In genomic region chr7:151472644-151473380, GRCh38 we compare ENCODE assay signal across 9 cellular contexts. TPM values are rescaled to one million over a fixed set of nuclear protein-coding genes. Genes with fewer than 3 reads are reported as not detected.
A peak's percentile ranks its signal among the peaks of the same experiment; 100 is the strongest.
DNase-seq lines count a peak whose midpoint lies in the region; ATAC-seq, FAIRE-seq and TF ChIP-seq lines count a peak whose summit lies in the region.
"Had no signal": no experiment of that assay in that cellular context is flagged by ENCODE, and none has a peak within 500 bp of the region (broad histone marks: within the 10 kb centered on the region; RNA-seq: fewer than 3 reads in every experiment).

No MANE protein-coding gene starts in this region.

- H3K4me1 Mint-ChIP-seq in MCF 10A (ENCODE audit: insufficient read depth, unreplicated experiment) (peaks cover 16% of the 10 kb centered on the region), astrocyte (ENCODE audit: low read depth, unreplicated experiment) (peaks cover 6% of the 10 kb centered on the region)
- H3K4me1 Mint-ChIP-seq in stimulated activated naive B cell treated with anti-CD40 and anti-IgM and Interleukin-4, amounts not matched to agents 10 μg/mL and 1 μg/mL and 100 μg/mL, for 72 hours, result peaks cover 37 to 49% of the 10 kb centered on the region in 2 donors

- H3K4me1 ChIP-seq in mammary epithelial cell (ENCODE audit: insufficient read depth, low read length), result no peaks in the 10 kb centered on the region
- peaks cover 16% of the 10 kb centered on the region for H3K4me1 ChIP-seq in astrocyte (ENCODE audit: insufficient read depth, low read length)

- H3K79me2 ChIP-seq in mammary epithelial cell (ENCODE audit: insufficient read depth, low read length) (peaks cover 76% of the 10 kb centered on the region), astrocyte (ENCODE audit: insufficient read depth, low read length) (peaks cover 60% of the 10 kb centered on the region)

- POLR2A ChIA-PET in MCF 10A (lab: Yijun Ruan, JAX), result interaction anchor here (1.0 to 2.2 kb wide), 3 partner anchors 12 to 31 kb away, joined by 4 to 7 read pairs (median 4); no protein-coding TSS in a partner anchor

- H3K9ac ChIP-seq in mammary epithelial cell (ENCODE audit: insufficient read depth, low read length) (no peak overlapping the region), astrocyte (ENCODE audit: low read length) (peak overlapping the region; percentile 22)
- H3K9ac ChIP-seq: BLaER1 treated with 17β-estradiol and CSF1 and Interleukin-3, amounts not matched to agents 10 nM and 100 nM had no signal

- H3K27ac Mint-ChIP-seq in MCF 10A (ENCODE audit: low read depth, unreplicated experiment) (no peak overlapping the region), astrocyte (ENCODE audit: unreplicated experiment) (no peak overlapping the region)
- peak overlapping the region; percentile 94 for H3K27ac Mint-ChIP-seq in stimulated activated naive B cell treated with anti-CD40 and anti-IgM and Interleukin-4, amounts not matched to agents 10 μg/mL and 1 μg/mL and 100 μg/mL, for 72 hours

- no peak overlapping the region for H3K27ac ChIP-seq in mammary epithelial cell (ENCODE audit: insufficient read depth, low read depth, low read length)
- no peak overlapping the region for H3K27ac ChIP-seq in astrocyte (ENCODE audit: low read depth, low read length)
- H3K27ac ChIP-seq: BLaER1 treated with 17β-estradiol and CSF1 and Interleukin-3, amounts not matched to agents 10 nM and 100 nM had no signal

- BruUV-seq in mammary epithelial cell (replicated peaks; lab: Mats Ljungman, UMichigan), result no TSS peak
- BruUV-seq in MCF 10A (replicated peaks; lab: Mats Ljungman, UMichigan), result no TSS peak

- H3K9me3 ChIP-seq in mammary epithelial cell (replicated peaks; ENCODE audit: insufficient read depth, low read length) (no peaks in the 10 kb centered on the region), astrocyte (ENCODE audit: insufficient read depth, low read depth, low read length) (no peaks in the 10 kb centered on the region)

- H3K36me3 Mint-ChIP-seq in MCF 10A (ENCODE audit: insufficient read depth, unreplicated experiment) (peaks cover 62% of the 10 kb centered on the region), astrocyte (ENCODE audit: low read depth, unreplicated experiment) (peaks cover 35% of the 10 kb centered on the region)
- peaks cover 38 to 75% of the 10 kb centered on the region in 2 donors for H3K36me3 Mint-ChIP-seq in stimulated activated naive B cell treated with anti-CD40 and anti-IgM and Interleukin-4, amounts not matched to agents 10 μg/mL and 1 μg/mL and 100 μg/mL, for 72 hours

- H2AFZ ChIP-seq in mammary epithelial cell (ENCODE audit: low read depth, low read length), result no peak overlapping the region
- H2AFZ ChIP-seq in astrocyte (ENCODE audit: low read depth, low read length), result no peak overlapping the region

- in situ Hi-C loops in mammary epithelial cell (cut with MboI; ENCODE audit: low sequenced_read_pairs in 2 of 2), result no loop called here

- H3K9me3 Mint-ChIP-seq in MCF 10A (ENCODE audit: unreplicated experiment) (no peaks in the 10 kb centered on the region), astrocyte (ENCODE audit: unreplicated experiment) (no peaks in the 10 kb centered on the region)
- no peaks in the 10 kb centered on the region for H3K9me3 Mint-ChIP-seq in stimulated activated naive B cell treated with anti-CD40 and anti-IgM and Interleukin-4, amounts not matched to agents 10 μg/mL and 1 μg/mL and 100 μg/mL, for 72 hours

- H3K4me2 ChIP-seq in mammary epithelial cell (ENCODE audit: insufficient read depth, low read depth, low read length), result no peak overlapping the region
- peak overlapping the region; percentile 2 for H3K4me2 ChIP-seq in astrocyte (ENCODE audit: low read length)

- WGBS in mammary epithelial cell (ENCODE audit: low coverage, missing lambda C conversion rate), result 95% methylated on average over 17 of the region's 17 CpGs

- H4K20me1 ChIP-seq in mammary epithelial cell (ENCODE audit: insufficient read depth, low read length) (no peaks in the 10 kb centered on the region), astrocyte (ENCODE audit: insufficient read depth, low read length) (peaks cover 52% of the 10 kb centered on the region)

- TF ChIP-seq CTCF in mammary epithelial cell (conservative IDR thresholded peaks at IDR 0.05 in 1 of 2, IDR thresholded peaks at IDR 0.05 in 1 of 2; ENCODE audit: extremely low read depth in 1 of 2, insufficient read depth in 1 of 2, low read depth in 1 of 2, low read length in 2 of 2), result no peak
- no peak for TF ChIP-seq CTCF in MCF 10A (IDR thresholded peaks at IDR 0.05; ENCODE audit: unreplicated experiment)
- no peak for TF ChIP-seq CTCF in astrocyte (IDR thresholded peaks at IDR 0.05; ENCODE audit: insufficient read depth, low read depth, low read length)

- H3K4me3 ChIP-seq in mammary epithelial cell (replicated peaks in 1 of 3; ENCODE audit: insufficient read depth in 1 of 3, low read depth in 2 of 3, low read length in 3 of 3) (no peak overlapping the region), astrocyte (ENCODE audit: insufficient read depth, low read depth, low read length) (no peak overlapping the region)
- H3K4me3 ChIP-seq: BLaER1 treated with 17β-estradiol and CSF1 and Interleukin-3, amounts not matched to agents 10 nM and 100 nM had no signal

- dilution Hi-C loops in mammary epithelial cell (cut with HindIII; ENCODE audit: low sequenced_read_pairs), result no loop called here

- CTCF ChIA-PET in mammary epithelial cell (lab: Charles Lee; ENCODE audit: low non-redundant PET), result no interaction called here
- CTCF ChIA-PET in MCF 10A (lab: Yijun Ruan, JAX), result interaction anchor here (0.5 to 1.5 kb wide), 4 partner anchors 9 to 286 kb away, joined by 3 to 4 read pairs (median 3); no protein-coding TSS in a partner anchor

- H3K27me3 ChIP-seq in mammary epithelial cell (ENCODE audit: insufficient read depth, low read length) (no peaks in the 10 kb centered on the region), astrocyte (ENCODE audit: insufficient read depth, low read length) (no peaks in the 10 kb centered on the region)
- H3K27me3 ChIP-seq: BLaER1 treated with 17β-estradiol and CSF1 and Interleukin-3, amounts not matched to agents 10 nM and 100 nM had no signal

- H3K27me3 Mint-ChIP-seq in MCF 10A (ENCODE audit: insufficient read depth, unreplicated experiment) (no peaks in the 10 kb centered on the region), astrocyte (ENCODE audit: low read depth, unreplicated experiment) (no peaks in the 10 kb centered on the region)
- no peaks in the 10 kb centered on the region for H3K27me3 Mint-ChIP-seq in stimulated activated naive B cell treated with anti-CD40 and anti-IgM and Interleukin-4, amounts not matched to agents 10 μg/mL and 1 μg/mL and 100 μg/mL, for 72 hours

- DNase-seq in mammary epithelial cell (peak; percentile 25), MCF 10A (ENCODE audit: unreplicated experiment) (no peak), astrocyte (ENCODE audit: low read depth) (peak; percentile 31), NCI-H1105 (lab: John Stamatoyannopoulos, UW) (no peak), NCI-H187 treated with DMSO at 0.1 percent for 48 hours (lab: John Stamatoyannopoulos, UW) (no peak)
- DNase-seq in stimulated activated naive B cell treated with anti-CD40 and anti-IgM and Interleukin-4, amounts not matched to agents 10 μg/mL and 1 μg/mL and 100 μg/mL, for 72 hours, result no peak

- ATAC-seq in HG03039 (IDR thresholded peaks at IDR 0.05; ENCODE audit: unreplicated experiment), result peak; percentile 45
- peak in 1 of 2 donors; percentile 37 for ATAC-seq in stimulated activated naive B cell treated with anti-CD40 and anti-IgM and Interleukin-4, amounts not matched to agents 10 μg/mL and 1 μg/mL and 100 μg/mL, for 72 hours (replicated peaks)
- ATAC-seq in GM18909 (IDR thresholded peaks at IDR 0.05; ENCODE audit: poor library complexity, unreplicated experiment), result no peak

- H3K4me3 Mint-ChIP-seq in MCF 10A (ENCODE audit: unreplicated experiment) (no peak overlapping the region), astrocyte (ENCODE audit: unreplicated experiment) (no peak overlapping the region)
- peak overlapping the region; percentile 45 to 59 for H3K4me3 Mint-ChIP-seq in stimulated activated naive B cell treated with anti-CD40 and anti-IgM and Interleukin-4, amounts not matched to agents 10 μg/mL and 1 μg/mL and 100 μg/mL, for 72 hours

- H3K36me3 ChIP-seq in mammary epithelial cell (ENCODE audit: insufficient read depth, low read length) (peaks cover 29% of the 10 kb centered on the region), astrocyte (ENCODE audit: insufficient read depth, low read length) (peaks cover 31% of the 10 kb centered on the region)

- FAIRE-seq in astrocyte (lab: Jason Lieb, UNC), result no peak

- intact Hi-C loops in mammary epithelial cell (cut with micrococcal nuclease), result no loop called here
- intact Hi-C loops in MCF 10A (cut with micrococcal nuclease), result no loop called here

RNA-seq across cellular contexts. Expression of gene CRYGN, which starts 32.9 kb away (rescaled TPM):
- total RNA-seq in mammary epithelial cell (not detected), MCF 10A (2022) (not detected in 2 replicates), astrocyte (not detected in 2 replicates)
- polyA plus RNA-seq in mammary epithelial cell, result not detected
- polyA minus RNA-seq in mammary epithelial cell, result not detected

RNA-seq across cellular contexts. Expression of gene RHEB, which starts 46.9 kb away (rescaled TPM):
- total RNA-seq in mammary epithelial cell (100 to 1,000 TPM in 1 of 2 donors, 10 to 100 TPM in 1; 57.3 to 105 TPM), MCF 10A (2022) (135 and 151 TPM in 2 replicates), astrocyte (131 and 143 TPM in 2 replicates)
- 56.0 TPM for polyA plus RNA-seq in mammary epithelial cell
- polyA minus RNA-seq in mammary epithelial cell, result 93.7 TPM

Comparison
In these comparisons a context has a peak if more than half of its experiments do, and no peak if none do; other contexts are left out.
1. DNase-seq: peak in mammary epithelial cell (single experiment) and astrocyte (single experiment); none in MCF 10A (single experiment), stimulated activated naive B cell treated with anti-CD40 and anti-IgM and Interleukin-4, amounts not matched to agents 10 μg/mL and 1 μg/mL and 100 μg/mL, for 72 hours (single experiment), NCI-H1105 (single experiment) and NCI-H187 treated with DMSO at 0.1 percent for 48 hours (single experiment).
2. H3K4me3 Mint-ChIP-seq: peak in stimulated activated naive B cell treated with anti-CD40 and anti-IgM and Interleukin-4, amounts not matched to agents 10 μg/mL and 1 μg/mL and 100 μg/mL, for 72 hours (2 of 2); none in MCF 10A (single experiment) and astrocyte (single experiment).